In genomic region chr18:31487251-31488015, GRCh38 we compare ENCODE assay signal across 14 cellular contexts. TPM values are rescaled to one million over a fixed set of nuclear protein-coding genes. Genes with fewer than 3 reads are reported as not detected.
DNase-seq lines count a peak whose midpoint lies in the region; TF ChIP-seq lines count a peak whose summit lies in the region.
"Had no signal": no experiment of that assay in that cellular context is flagged by ENCODE, and none has a peak within 500 bp of the region (broad histone marks: within the 10 kb centered on the region; RNA-seq: fewer than 3 reads in every experiment).

No MANE protein-coding gene starts in this region.

- no peak overlapping the region for H3K27ac ChIP-seq in effector memory CD4-positive, alpha-beta T cell (ENCODE audit: insufficient read depth, low read length, poor library complexity, severe bottlenecking)

- TF ChIP-seq CTCF in AG09309 (IDR thresholded peaks at IDR 0.05; ENCODE audit: control insufficient read depth, insufficient read depth, low read depth, low read length, missing control alignments) (no peak), epithelial cell of proximal tubule (conservative IDR thresholded peaks at IDR 0.05; ENCODE audit: low read depth, low read length) (no peak), nephron (IDR thresholded peaks at IDR 0.05; ENCODE audit: unreplicated experiment in 3 of 3) (no peak)

- DNase-seq in AG09309 (ENCODE audit: low read depth) (peak; percentile 7), NCI-H226 (peak; percentile 76), epithelial cell of proximal tubule (ENCODE audit: low read depth) (peak; percentile 85), NCI-H1930 (lab: John Stamatoyannopoulos, UW) (no peak), Kasumi-1 (lab: John Stamatoyannopoulos, UW) (no peak)
- no peak for DNase-seq in activated T-cell treated with anti-CD3 and anti-CD28 coated beads, Interleukin-2, amount 50 U/mL, for 24 hours
- DNase-seq in effector memory CD4-positive, alpha-beta T cell, result no peak
- DNase-seq: activated CD4-positive, alpha-beta T cell treated with anti-CD3 and anti-CD28 coated beads for 36 hours; C1 segment of cervical spinal cord; left colon; NCI-H1105; NCI-H774 had no signal

- H3K36me3 Mint-ChIP-seq in nephron (ENCODE audit: low read depth), result no peaks in the 10 kb centered on the region
- no peaks in the 10 kb centered on the region for H3K36me3 Mint-ChIP-seq in activated T-cell treated with anti-CD3 and anti-CD28 coated beads, Interleukin-2, amount 50 U/mL, for 24 hours (ENCODE audit: low read depth)

- no peaks in the 10 kb centered on the region for H3K36me3 ChIP-seq in effector memory CD4-positive, alpha-beta T cell (ENCODE audit: control insufficient read depth, insufficient read depth, low read length)

- H3K4me1 ChIP-seq in effector memory CD4-positive, alpha-beta T cell (ENCODE audit: control insufficient read depth, insufficient read depth, low read length, poor library complexity, severe bottlenecking), result no peaks in the 10 kb centered on the region

- peaks cover 5% of the 10 kb centered on the region for H3K27me3 Mint-ChIP-seq in nephron (ENCODE audit: low read depth)
- H3K27me3 Mint-ChIP-seq in activated T-cell treated with anti-CD3 and anti-CD28 coated beads, Interleukin-2, amount 50 U/mL, for 24 hours, result peaks cover 6% of the 10 kb centered on the region

- H3K4me3 ChIP-seq in AG09309 (ENCODE audit: control insufficient read depth, low read depth, low read length), result no peak overlapping the region
- no peak overlapping the region for H3K4me3 ChIP-seq in epithelial cell of proximal tubule (ENCODE audit: low read depth, low read length)
- H3K4me3 ChIP-seq in effector memory CD4-positive, alpha-beta T cell (ENCODE audit: insufficient read depth, low read depth, low read length, poor library complexity, severe bottlenecking), result no peak overlapping the region

- no peak overlapping the region for H3K4me3 Mint-ChIP-seq in nephron
- no peak overlapping the region for H3K4me3 Mint-ChIP-seq in activated T-cell treated with anti-CD3 and anti-CD28 coated beads, Interleukin-2, amount 50 U/mL, for 24 hours
- H3K4me3 Mint-ChIP-seq: activated CD4-positive, alpha-beta T cell treated with anti-CD3 and anti-CD28 coated beads for 36 hours had no signal

- no peaks in the 10 kb centered on the region for H3K27me3 ChIP-seq in effector memory CD4-positive, alpha-beta T cell (replicated peaks; ENCODE audit: control insufficient read depth, insufficient read depth, low read length, poor library complexity, severe bottlenecking)

- H3K4me1 Mint-ChIP-seq in nephron, result peaks cover 7% of the 10 kb centered on the region
- no peaks in the 10 kb centered on the region for H3K4me1 Mint-ChIP-seq in activated T-cell treated with anti-CD3 and anti-CD28 coated beads, Interleukin-2, amount 50 U/mL, for 24 hours (ENCODE audit: low read depth)

- no peaks in the 10 kb centered on the region for H3K9me3 ChIP-seq in effector memory CD4-positive, alpha-beta T cell (ENCODE audit: control insufficient read depth, low read length)

- H3K27ac Mint-ChIP-seq in nephron, result peak overlapping the region in 2 of 3 experiments; percentile 39 to 60
- no peak overlapping the region for H3K27ac Mint-ChIP-seq in activated T-cell treated with anti-CD3 and anti-CD28 coated beads, Interleukin-2, amount 50 U/mL, for 24 hours
- H3K27ac Mint-ChIP-seq: activated CD4-positive, alpha-beta T cell treated with anti-CD3 and anti-CD28 coated beads for 36 hours had no signal

- H3K9me3 Mint-ChIP-seq in nephron, result peaks cover 3% of the 10 kb centered on the region
- H3K9me3 Mint-ChIP-seq in activated T-cell treated with anti-CD3 and anti-CD28 coated beads, Interleukin-2, amount 50 U/mL, for 24 hours, result no peaks in the 10 kb centered on the region

RNA-seq across cellular contexts. Expression of gene DSG2, which starts 10.5 kb away (rescaled TPM):
- 58.8 and 62.1 TPM in 2 replicates for total RNA-seq in epithelial cell of proximal tubule

RNA-seq across cellular contexts. Expression of gene DSG3, which starts 39.9 kb away (rescaled TPM):
- total RNA-seq in epithelial cell of proximal tubule, result not detected in 2 replicates
- total RNA-seq: activated CD4-positive, alpha-beta T cell treated with anti-CD3 and anti-CD28 coated beads for 36 hours; cardiac septum had no signal

Comparison
In these comparisons a context has a peak if more than half of its experiments do, and no peak if none do; other contexts are left out.
1. DNase-seq: peak in AG09309 (single experiment), NCI-H226 (single experiment) and epithelial cell of proximal tubule (single experiment); none in NCI-H1930 (0 of 2), Kasumi-1 (0 of 2), activated T-cell treated with anti-CD3 and anti-CD28 coated beads, Interleukin-2, amount 50 U/mL, for 24 hours (single experiment) and effector memory CD4-positive, alpha-beta T cell (0 of 3).